In genomic region chr1:243821177-243821680, GRCh38 we compare ENCODE assay signal across 35 cellular contexts.
"Had no signal": no experiment of that assay in that cellular context is flagged by ENCODE, and none has a peak within 500 bp of the region (broad histone marks: within the 10 kb centered on the region; RNA-seq: fewer than 3 reads in every experiment).

No MANE protein-coding gene starts in this region.

- H3K27me3 ChIP-seq: MG63 had no signal

- H3K36me3 ChIP-seq: MG63 had no signal

- H3K4me3 ChIP-seq: MG63 had no signal

- DNase-seq: Kasumi-1, MG63, MM.1S, MV-4-11, NCI-H1048, NCI-H1092, NCI-H1092 treated with DMSO at 0.1 percent for 48 hours, NCI-H1105, NCI-H1105 treated with DMSO at 0.1 percent for 48 hours, NCI-H1417, NCI-H1417 treated with DMSO at 0.1 percent for 48 hours, NCI-H1436, NCI-H1436 treated with DMSO at 0.1 percent for 48 hours, NCI-H146, NCI-H1694, NCI-H1694 treated with DMSO at 0.1 percent for 48 hours, NCI-H187, NCI-H187 treated with DMSO at 0.1 percent for 48 hours, NCI-H1930, NCI-H2029, NCI-H2029 treated with DMSO at 0.1 percent for 48 hours, NCI-H2081, NCI-H2081 treated with DMSO at 0.1 percent for 48 hours, NCI-H2107, NCI-H2171, NCI-H2171 treated with DMSO at 0.1 percent for 48 hours, NCI-H2227 treated with DMSO at 0.1 percent for 48 hours, NCI-H226, NCI-H345, NCI-H446, NCI-H446 treated with DMSO at 0.1 percent for 48 hours, NCI-H510A, NCI-H510A treated with DMSO at 0.1 percent for 48 hours, NCI-H524, NCI-H524 treated with DMSO at 0.1 percent for 48 hours had no signal
